30 cellular contexts compared by ENCODE assay signal in the genomic region with DNA sequence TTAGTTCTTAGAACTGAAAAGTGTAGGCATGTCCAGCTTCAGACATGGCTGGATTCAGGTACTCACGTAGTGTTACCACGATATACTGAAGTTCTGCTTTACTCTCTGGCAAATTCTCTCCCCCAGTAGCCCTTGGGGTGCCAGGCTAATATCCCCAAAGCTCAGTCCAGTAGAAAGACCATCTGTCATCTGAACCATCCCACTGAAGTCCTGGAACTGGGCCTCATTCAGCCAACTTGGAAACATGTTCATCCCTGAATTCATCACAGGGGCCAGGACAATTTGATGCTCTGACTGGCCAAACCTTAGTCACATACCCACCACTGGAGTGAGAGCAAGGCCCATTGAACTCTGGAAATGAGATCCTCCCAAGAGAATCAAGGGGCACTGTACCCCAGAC. TPM values are rescaled to one million over a fixed set of nuclear protein-coding genes. Genes with fewer than 3 reads are reported as not detected.
"Had no signal": no experiment of that assay in that cellular context is flagged by ENCODE, and none has a peak within 500 bp of the region (broad histone marks: within the 10 kb centered on the region; RNA-seq: fewer than 3 reads in every experiment).

No MANE protein-coding gene starts in this region.

- H3K27me3 ChIP-seq: colonic mucosa, uterus had no signal

- H3K4me3 ChIP-seq: colonic mucosa, esophagus squamous epithelium, heart right ventricle, lung, right atrium auricular region, sigmoid colon, suprapubic skin, uterus had no signal

- H3K9me3 ChIP-seq: colonic mucosa, esophagus squamous epithelium, heart right ventricle, right atrium auricular region, sigmoid colon, suprapubic skin, uterus had no signal

- ATAC-seq: heart right ventricle; left colon; left ventricle myocardium superior; natural killer cell treated with Interleukin-12 subunit alpha and Interleukin-12 subunit beta and Interleukin-15 and Interleukin-18, amount 100 ng/mL, for 72 hours; stimulated activated effector memory CD8-positive, alpha-beta T cell treated with anti-CD3 and anti-CD28 coated beads, Interleukin-12 subunit alpha, Interleukin-12 subunit beta, amount 100 ng/mL, for 72 hours had no signal

- H3K36me3 ChIP-seq: colonic mucosa, esophagus squamous epithelium, right atrium auricular region, sigmoid colon, suprapubic skin, uterus had no signal

- H3K4me1 ChIP-seq: uterus had no signal

- H3K27ac ChIP-seq: colonic mucosa, parathyroid adenoma, right atrium auricular region, suprapubic skin, uterus had no signal

- DNase-seq: colonic mucosa; effector CD8-positive, alpha-beta T cell; erythroblast; esophagus squamous epithelium; foreskin melanocyte; glutamatergic neuron; heart right ventricle; hypothalamus; immature natural killer cell; islet precursor cell; kidney glomerular epithelial cell; left colon; left ventricle myocardium superior; sigmoid colon; stimulated activated CD4-positive, alpha-beta T cell treated with anti-CD3 and anti-CD28 coated beads, Interleukin-2, amount 100 ng/mL, for 24 hours; stimulated activated CD4-positive, alpha-beta T cell treated with anti-CD3 and anti-CD28 coated beads, Interleukin-4, amount 100 ng/mL, for 24 hours; stimulated activated naive CD4-positive, alpha-beta T cell treated with Interleukin-2 at 50 U/mL for 16 hours; trophoblast cell; uterus had no signal

RNA-seq across cellular contexts. Expression of gene EFCC1, which starts 8.2 kb away (rescaled TPM):
- total RNA-seq: chondrocyte, osteoblast had no signal

RNA-seq across cellular contexts. Expression of gene CFAP92, which starts 15.4 kb away (rescaled TPM):
- total RNA-seq: chondrocyte, osteoblast, right atrium auricular region had no signal

RNA-seq across cellular contexts. Expression of gene GP9, which starts 51.3 kb away (rescaled TPM):
- total RNA-seq: chondrocyte, esophagus squamous epithelium, heart right ventricle, left ventricle myocardium superior, neural crest cell, osteoblast, progenitor cell of endocrine pancreas, right atrium auricular region, sigmoid colon, skeletal muscle tissue, suprapubic skin had no signal
